9 cellular contexts compared by ENCODE assay signal in the genomic region with DNA sequence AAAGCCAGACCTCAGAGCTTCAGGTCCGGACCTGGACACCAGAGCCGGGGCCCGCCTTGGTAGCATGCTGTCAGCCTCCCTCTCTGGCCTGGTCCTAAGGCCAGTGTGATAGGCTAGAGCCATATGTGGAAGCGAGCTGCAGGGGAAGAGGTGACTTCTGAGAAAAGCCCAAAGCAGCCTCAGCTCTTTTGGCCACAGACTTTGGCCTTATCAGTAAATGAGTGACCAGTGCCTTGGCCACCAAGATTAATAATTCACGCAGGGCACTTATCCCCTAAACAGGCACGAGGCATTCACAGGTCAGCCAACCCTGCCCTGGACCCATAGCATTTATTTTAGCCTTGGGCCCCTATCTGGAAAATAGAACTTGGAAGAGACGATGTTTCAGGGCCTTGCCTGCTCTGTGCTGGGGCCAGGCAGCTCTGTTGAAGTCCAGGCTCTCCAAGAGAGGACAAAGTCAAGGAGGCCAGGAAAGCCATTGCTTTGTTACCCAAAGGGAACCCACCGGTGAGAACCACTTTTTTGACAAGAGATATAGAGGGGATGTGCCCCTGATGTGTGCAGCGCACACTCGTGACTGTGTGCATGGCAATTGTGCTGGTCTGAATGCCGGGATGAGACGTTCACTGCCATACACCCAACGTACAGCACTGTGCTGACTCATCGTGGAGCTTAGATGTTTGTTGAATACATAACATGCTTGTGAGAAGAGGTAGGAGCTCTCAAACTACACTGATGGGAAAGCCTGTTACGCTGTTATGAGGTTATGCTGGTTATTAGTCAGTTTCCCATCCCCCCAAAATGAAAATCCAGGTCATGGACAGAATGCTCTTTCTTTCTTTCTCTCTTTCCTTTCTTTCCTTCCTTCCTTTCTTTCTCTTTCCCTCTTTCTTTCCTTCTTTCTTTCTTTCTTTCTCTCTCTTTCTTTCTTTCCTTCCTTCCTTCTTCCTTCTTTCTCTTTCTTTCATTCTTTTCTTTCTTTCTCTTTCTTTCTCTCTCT. TPM values are rescaled to one million over a fixed set of nuclear protein-coding genes. Genes with fewer than 3 reads are reported as not detected.
DNase-seq lines count a peak whose midpoint lies in the region; ATAC-seq and TF ChIP-seq lines count a peak whose summit lies in the region.
"Had no signal": no experiment of that assay in that cellular context is flagged by ENCODE, and none has a peak within 500 bp of the region (broad histone marks: within the 10 kb centered on the region; RNA-seq: fewer than 3 reads in every experiment).

No MANE protein-coding gene starts in this region.

- H3K4me1 ChIP-seq in neural progenitor cell (no peaks in the 10 kb centered on the region), suprapubic skin (peaks cover 9% of the 10 kb centered on the region)

- H3K4me3 Mint-ChIP-seq in activated naive CD8-positive, alpha-beta T cell treated with anti-CD3 and anti-CD28 coated beads, Interleukin-2, amount 50 U/mL, for 24 hours: no peak overlapping the region
- no peak overlapping the region for H3K4me3 Mint-ChIP-seq in neural progenitor cell

- H3K9me3 ChIP-seq in neural progenitor cell (ENCODE audit: low read depth): no peaks in the 10 kb centered on the region
- no peaks in the 10 kb centered on the region for H3K9me3 ChIP-seq in suprapubic skin
- H3K9me3 ChIP-seq: thoracic aorta had no signal

- H3K4me3 ChIP-seq in neural progenitor cell: no peak overlapping the region
- no peak overlapping the region for H3K4me3 ChIP-seq in suprapubic skin
- H3K4me3 ChIP-seq: thoracic aorta had no signal

- no peak for TF ChIP-seq POLR2A in suprapubic skin (IDR thresholded peaks at IDR 0.05)

- H3K4me2 ChIP-seq in neural progenitor cell: no peak overlapping the region

- peak overlapping the region; percentile 2 for H3K27ac Mint-ChIP-seq in activated naive CD8-positive, alpha-beta T cell treated with anti-CD3 and anti-CD28 coated beads, Interleukin-2, amount 50 U/mL, for 24 hours
- H3K27ac Mint-ChIP-seq in neural progenitor cell: peak overlapping the region; percentile 68

- no peak overlapping the region for H3K9ac ChIP-seq in neural progenitor cell

- no peaks in the 10 kb centered on the region for H3K9me3 Mint-ChIP-seq in activated naive CD8-positive, alpha-beta T cell treated with anti-CD3 and anti-CD28 coated beads, Interleukin-2, amount 50 U/mL, for 24 hours
- H3K9me3 Mint-ChIP-seq in neural progenitor cell: no peaks in the 10 kb centered on the region

- H3K36me3 Mint-ChIP-seq in activated naive CD8-positive, alpha-beta T cell treated with anti-CD3 and anti-CD28 coated beads, Interleukin-2, amount 50 U/mL, for 24 hours (ENCODE audit: low read depth): no peaks in the 10 kb centered on the region
- no peaks in the 10 kb centered on the region for H3K36me3 Mint-ChIP-seq in neural progenitor cell

- H3K36me3 ChIP-seq in neural progenitor cell: no peaks in the 10 kb centered on the region
- no peaks in the 10 kb centered on the region for H3K36me3 ChIP-seq in suprapubic skin
- H3K36me3 ChIP-seq: thoracic aorta had no signal

- ATAC-seq in HG03378 (IDR thresholded peaks at IDR 0.05; ENCODE audit: unreplicated experiment) (peak; percentile 65), HG03520 (IDR thresholded peaks at IDR 0.05; ENCODE audit: unreplicated experiment) (no peak)
- peak; percentile 88 for ATAC-seq in activated naive CD8-positive, alpha-beta T cell treated with anti-CD3 and anti-CD28 coated beads, Interleukin-2, amount 50 U/mL, for 24 hours

- H4K20me1 ChIP-seq in neural progenitor cell (ENCODE audit: low read depth): no peaks in the 10 kb centered on the region

- H2AFZ ChIP-seq in neural progenitor cell (replicated peaks): no peak overlapping the region

- WGBS in suprapubic skin: 65% methylated on average over 10 of the region's 15 CpGs

- no peaks in the 10 kb centered on the region for H3K79me2 ChIP-seq in neural progenitor cell (ENCODE audit: low read depth)

- TF ChIP-seq EP300 in suprapubic skin (IDR thresholded peaks at IDR 0.05): no peak

- H3K4me1 Mint-ChIP-seq in activated naive CD8-positive, alpha-beta T cell treated with anti-CD3 and anti-CD28 coated beads, Interleukin-2, amount 50 U/mL, for 24 hours: peaks cover 25% of the 10 kb centered on the region
- H3K4me1 Mint-ChIP-seq in neural progenitor cell: peaks cover 15% of the 10 kb centered on the region

- DNase-seq in NCI-H82 (lab: John Stamatoyannopoulos, UW) (peak; percentile 13), NCI-H82 treated with DMSO at 0.1 percent for 48 hours (lab: John Stamatoyannopoulos, UW; ENCODE audit: unreplicated experiment) (no peak), neural progenitor cell (ENCODE audit: low spot score) (no peak), cortex of kidney (lab: John Stamatoyannopoulos, UW) (no peak), suprapubic skin (ENCODE audit: low spot score in 2 of 2) (no peak)
- DNase-seq in activated naive CD8-positive, alpha-beta T cell treated with anti-CD3 and anti-CD28 coated beads, Interleukin-2, amount 50 U/mL, for 24 hours: no peak

- H3K27me3 ChIP-seq in neural progenitor cell (peaks cover 7% of the 10 kb centered on the region), suprapubic skin (no peaks in the 10 kb centered on the region)

- TF ChIP-seq CTCF in neural progenitor cell (IDR thresholded peaks at IDR 0.05) (no peak), suprapubic skin (IDR thresholded peaks at IDR 0.05) (no peak)

- H3F3A ChIP-seq in neural progenitor cell (ENCODE audit: low read depth): peaks cover 7% of the 10 kb centered on the region

- peaks cover 2% of the 10 kb centered on the region for H3K27me3 Mint-ChIP-seq in activated naive CD8-positive, alpha-beta T cell treated with anti-CD3 and anti-CD28 coated beads, Interleukin-2, amount 50 U/mL, for 24 hours
- H3K27me3 Mint-ChIP-seq in neural progenitor cell (ENCODE audit: insufficient read depth, low read depth): peaks cover 14% of the 10 kb centered on the region

- H3K27ac ChIP-seq in neural progenitor cell: no peak overlapping the region
- no peak overlapping the region for H3K27ac ChIP-seq in suprapubic skin
- H3K27ac ChIP-seq: thoracic aorta had no signal

RNA-seq across cellular contexts. Expression of a gene that starts 5.0 kb away (rescaled TPM):
- total RNA-seq in neural progenitor cell (ENCODE audit: low replicate concordance) (not detected in 2 replicates), suprapubic skin (under 1 TPM in 1 of 4 donors, not detected in 3; 0.29 TPM)
- total RNA-seq: thoracic aorta had no signal

RNA-seq across cellular contexts. Expression of a gene that starts 21.3 kb away (rescaled TPM):
- total RNA-seq in neural progenitor cell (ENCODE audit: low replicate concordance): not detected in 2 replicates
- total RNA-seq in suprapubic skin: not detected
- total RNA-seq: thoracic aorta had no signal

RNA-seq across cellular contexts. Expression of a gene that starts 21.5 kb away (rescaled TPM):
- 3.2 and 19.0 TPM in 2 replicates for total RNA-seq in neural progenitor cell (ENCODE audit: low replicate concordance)
- total RNA-seq in suprapubic skin: 10 to 100 TPM; 38.5 to 85.9 (median 68.8) TPM

RNA-seq across cellular contexts. Expression of a gene that starts 27.7 kb away (rescaled TPM):
- 96.5 and 116 TPM in 2 replicates for total RNA-seq in neural progenitor cell (ENCODE audit: low replicate concordance)
- 100 to 1,000 TPM; 119 to 191 (median 160) TPM for total RNA-seq in suprapubic skin

RNA-seq across cellular contexts. Expression of a gene that starts 30.2 kb away (rescaled TPM):
- 2.0 TPM in 1 of 2 replicates, not detected in the other for total RNA-seq in neural progenitor cell (ENCODE audit: low replicate concordance)
- total RNA-seq in suprapubic skin: 10 to 100 TPM in 1 of 4 donors, 1 to 10 TPM in 3; 2.3 to 18.4 (median 7.1) TPM
- total RNA-seq: thoracic aorta had no signal
